ENCODE assay signal across 18 cellular contexts in the genomic region with DNA sequence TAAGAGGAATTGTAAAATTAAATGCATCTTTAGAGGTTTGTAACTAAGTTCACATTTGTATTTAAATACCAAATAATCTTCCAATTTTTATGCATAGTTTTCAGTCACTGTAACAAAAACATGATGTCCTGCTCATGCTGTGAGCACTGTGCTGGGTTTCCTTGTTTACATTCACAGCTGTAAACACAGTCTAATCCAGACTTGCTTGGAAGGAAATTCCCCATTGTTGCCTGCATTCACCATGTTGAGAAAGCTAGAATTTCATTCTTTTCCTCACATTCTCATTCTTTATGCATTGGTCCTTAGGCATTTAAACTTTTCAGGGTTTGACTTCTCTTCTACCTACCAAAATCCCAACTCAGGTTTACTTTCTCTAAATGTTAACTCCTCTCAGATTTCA.
DNase-seq lines count a peak whose midpoint lies in the region; ATAC-seq and TF ChIP-seq lines count a peak whose summit lies in the region.
"Had no signal": no experiment of that assay in that cellular context is flagged by ENCODE, and none has a peak within 500 bp of the region (broad histone marks: within the 10 kb centered on the region; RNA-seq: fewer than 3 reads in every experiment).

No MANE protein-coding gene starts in this region.

- H3K79me2 ChIP-seq in neural progenitor cell (ENCODE audit: low read depth) (no peaks in the 10 kb centered on the region), MM.1S (ENCODE audit: low read length) (no peaks in the 10 kb centered on the region)

- H3K27me3 Mint-ChIP-seq in neural progenitor cell (ENCODE audit: insufficient read depth, low read depth): peaks cover 1% of the 10 kb centered on the region
- H3K27me3 Mint-ChIP-seq: CD4-positive, alpha-beta T cell had no signal

- H3F3A ChIP-seq in neural progenitor cell (ENCODE audit: low read depth): peaks cover 11% of the 10 kb centered on the region
- H3F3A ChIP-seq in MM.1S (ENCODE audit: insufficient read depth, low read length): no peaks in the 10 kb centered on the region

- no peaks in the 10 kb centered on the region for H3K9me3 Mint-ChIP-seq in neural progenitor cell

- no peaks in the 10 kb centered on the region for H3K36me3 ChIP-seq in HUES48 (ENCODE audit: control insufficient read depth, insufficient read depth, low read length)
- no peaks in the 10 kb centered on the region for H3K36me3 ChIP-seq in neural progenitor cell
- H3K36me3 ChIP-seq in MM.1S (replicated peaks; ENCODE audit: insufficient read depth, low read length): no peaks in the 10 kb centered on the region
- H3K36me3 ChIP-seq: HAP-1 had no signal

- H3K4me3 ChIP-seq in HUES48 (ENCODE audit: low read depth, low read length) (peak overlapping the region; percentile 28; the same call in 1 of the 2 replicates), foreskin fibroblast (ENCODE audit: low read depth in 1 of 2, low read length in 2 of 2) (no peak overlapping the region), neural progenitor cell (no peak overlapping the region), MM.1S (ENCODE audit: low read length) (no peak overlapping the region)
- H3K4me3 ChIP-seq: HAP-1, PC-9 had no signal

- peaks cover 6% of the 10 kb centered on the region for H3K4me1 Mint-ChIP-seq in neural progenitor cell

- peak overlapping the region; percentile 65 for H3K4me2 ChIP-seq in neural progenitor cell
- H3K4me2 ChIP-seq in MM.1S (ENCODE audit: low read depth, low read length): no peak overlapping the region
- H3K4me2 ChIP-seq: PC-9 had no signal

- TF ChIP-seq CTCF in foreskin fibroblast (IDR thresholded peaks at IDR 0.05; ENCODE audit: low read depth, low read length) (no peak), neural progenitor cell (IDR thresholded peaks at IDR 0.05) (no peak), MM.1S (IDR thresholded peaks at IDR 0.05; ENCODE audit: low read length) (no peak)

- H3K27ac Mint-ChIP-seq in neural progenitor cell: no peak overlapping the region
- H3K27ac Mint-ChIP-seq: CD4-positive, alpha-beta T cell had no signal

- peak overlapping the region; percentile 91 for H3K27ac ChIP-seq in HUES48 (ENCODE audit: low read depth, low read length)
- peak overlapping the region; percentile 51 for H3K27ac ChIP-seq in neural progenitor cell
- no peak overlapping the region for H3K27ac ChIP-seq in MM.1S (ENCODE audit: low read length)
- H3K27ac ChIP-seq: PC-9 had no signal

- H3K9me2 ChIP-seq in MM.1S (replicated peaks; ENCODE audit: insufficient read depth, low read length): no peaks in the 10 kb centered on the region

- peak; percentile 24 for DNase-seq in dermis blood vessel endothelial cell
- DNase-seq in foreskin fibroblast: peak; percentile 13 to 26
- peak; percentile 57 for DNase-seq in neural progenitor cell (ENCODE audit: low spot score)
- DNase-seq in NCI-H187 treated with DMSO at 0.1 percent for 48 hours (lab: John Stamatoyannopoulos, UW): no peak
- DNase-seq in stimulated activated CD4-positive, alpha-beta T cell treated with anti-CD3 and anti-CD28 coated beads, Interleukin-2, amount 100 ng/mL, for 48 hours: no peak
- DNase-seq in MM.1S: no peak
- DNase-seq: ACHN; CD4-positive, alpha-beta T cell; DND-41; GDM1; NCI-H146; NCI-H2107; NCI-H226; NCI-H526 treated with DMSO at 0.1 percent for 48 hours; PC-9 had no signal

- no peaks in the 10 kb centered on the region for H4K20me1 ChIP-seq in neural progenitor cell (ENCODE audit: low read depth)
- H4K20me1 ChIP-seq in MM.1S (ENCODE audit: insufficient read depth, low read length): no peaks in the 10 kb centered on the region

- peaks cover 29% of the 10 kb centered on the region for H3K4me1 ChIP-seq in HUES48 (ENCODE audit: control insufficient read depth, insufficient read depth, low read length)
- H3K4me1 ChIP-seq in neural progenitor cell: peaks cover 20% of the 10 kb centered on the region
- no peaks in the 10 kb centered on the region for H3K4me1 ChIP-seq in MM.1S (ENCODE audit: low read length)
- H3K4me1 ChIP-seq: HAP-1 had no signal

- H3K4me3 Mint-ChIP-seq in neural progenitor cell: no peak overlapping the region
- H3K4me3 Mint-ChIP-seq: CD4-positive, alpha-beta T cell had no signal

- ATAC-seq in GM18909 (IDR thresholded peaks at IDR 0.05; ENCODE audit: poor library complexity, unreplicated experiment): no peak

- H3K9me3 ChIP-seq in HUES48 (ENCODE audit: control insufficient read depth, insufficient read depth, low read length): no peaks in the 10 kb centered on the region
- H3K9me3 ChIP-seq in neural progenitor cell (ENCODE audit: low read depth): no peaks in the 10 kb centered on the region
- no peaks in the 10 kb centered on the region for H3K9me3 ChIP-seq in MM.1S (replicated peaks; ENCODE audit: insufficient read depth, low read length)
- H3K9me3 ChIP-seq: HAP-1 had no signal

- no peak overlapping the region for H3K9ac ChIP-seq in HUES48 (ENCODE audit: low read depth, low read length)
- no peak overlapping the region for H3K9ac ChIP-seq in neural progenitor cell
- H3K9ac ChIP-seq in MM.1S (ENCODE audit: low read length): no peak overlapping the region

- no peaks in the 10 kb centered on the region for H3K36me3 Mint-ChIP-seq in neural progenitor cell

- H2AFZ ChIP-seq in neural progenitor cell (replicated peaks): no peak overlapping the region
- no peak overlapping the region for H2AFZ ChIP-seq in MM.1S (ENCODE audit: low read length)
- H2AFZ ChIP-seq: PC-9 had no signal

- H3K27me3 ChIP-seq in HUES48 (ENCODE audit: control insufficient read depth, insufficient read depth, low read length) (no peaks in the 10 kb centered on the region), neural progenitor cell (no peaks in the 10 kb centered on the region), MM.1S (replicated peaks; ENCODE audit: insufficient read depth, low read length) (no peaks in the 10 kb centered on the region)

Comparison
In these comparisons a context has a peak if more than half of its experiments do, and no peak if none do; other contexts are left out.
1. DNase-seq: peak in dermis blood vessel endothelial cell (single experiment), foreskin fibroblast (2 of 2) and neural progenitor cell (single experiment); none in NCI-H187 treated with DMSO at 0.1 percent for 48 hours (single experiment), stimulated activated CD4-positive, alpha-beta T cell treated with anti-CD3 and anti-CD28 coated beads, Interleukin-2, amount 100 ng/mL, for 48 hours (0 of 2) and MM.1S (single experiment).